ENCODE assay signal across 8 cellular contexts in the genomic region with DNA sequence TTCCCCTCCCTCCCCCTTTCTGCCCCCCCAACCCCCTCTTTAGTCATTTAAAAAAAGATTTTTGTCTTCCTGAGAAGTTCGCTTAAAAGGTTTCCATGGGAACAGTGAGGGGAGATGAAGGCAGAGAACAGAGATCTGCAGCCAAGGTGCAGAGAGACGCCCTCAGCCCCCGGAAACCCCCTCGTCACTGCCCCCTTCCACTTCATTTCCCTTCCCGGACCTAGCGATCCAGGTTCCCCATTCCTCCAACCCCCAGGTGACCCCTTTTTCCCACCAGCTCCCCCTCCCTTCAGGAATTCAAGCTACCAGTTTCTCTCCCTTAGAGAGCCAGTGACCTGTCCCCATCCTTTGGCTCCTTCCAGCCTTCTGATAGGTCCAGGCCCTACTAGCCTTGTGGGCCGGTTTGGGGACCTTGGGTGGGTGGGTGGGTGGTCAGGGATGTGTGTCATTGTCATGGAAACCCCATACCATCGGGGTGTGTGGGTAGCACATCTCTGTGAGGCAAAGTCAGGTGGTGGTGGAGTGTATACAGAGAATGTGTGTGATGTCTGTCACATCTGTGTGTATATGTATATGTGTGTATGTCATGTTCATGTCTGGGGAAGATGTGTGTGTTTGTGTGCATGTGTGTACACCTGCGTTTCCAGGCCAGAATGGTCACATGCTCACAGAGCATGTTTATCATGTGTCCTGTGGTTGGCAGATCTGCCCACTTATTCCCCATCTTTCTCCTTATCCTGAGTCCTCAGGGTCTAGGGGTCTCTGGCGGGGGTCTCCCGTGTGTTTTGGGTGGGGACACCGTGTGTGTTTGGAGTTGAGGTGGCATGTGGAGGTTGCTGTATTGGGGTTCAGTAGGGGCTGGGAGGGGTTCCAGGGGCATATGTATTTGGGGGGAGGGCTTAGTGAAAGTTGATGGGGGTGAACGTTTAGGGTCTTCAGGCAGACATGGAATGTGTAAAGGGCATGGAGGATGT. TPM values are rescaled to one million over a fixed set of nuclear protein-coding genes. Genes with fewer than 3 reads are reported as not detected.
DNase-seq lines count a peak whose midpoint lies in the region; ATAC-seq, FAIRE-seq and TF ChIP-seq lines count a peak whose summit lies in the region.

No MANE protein-coding gene starts in this region.

- peak overlapping the region; percentile 87 to 98 (median 96) for H3K4me3 Mint-ChIP-seq in CD4-positive, CD25-positive, alpha-beta regulatory T cell

- H3K9me3 ChIP-seq in CD4-positive, CD25-positive, alpha-beta regulatory T cell (ENCODE audit: control insufficient read depth in 2 of 2, low read length in 2 of 2) = no peaks in the 10 kb centered on the region
- H3K9me3 ChIP-seq in GM12878 (replicated peaks; ENCODE audit: control insufficient read depth, insufficient read depth, low read length) = no peaks in the 10 kb centered on the region
- no peaks in the 10 kb centered on the region for H3K9me3 ChIP-seq in transverse colon

- CTCF ChIA-PET in GM12878 (lab: Yijun Ruan, JAX) = interaction anchor here (0.6 to 2.4 kb wide), 10 partner anchors 10 to 155 kb away, joined by 3 to 25 read pairs (median 5); partner anchors contain the start of genes CUTA, RGL2, RPS18 and VPS52

- peaks cover 4% of the 10 kb centered on the region for H3K79me2 ChIP-seq in GM12878 (ENCODE audit: control insufficient read depth, insufficient read depth, low read length)

- POLR2A ChIA-PET in GM12878 (lab: Charles Lee) = interaction anchor here (0.5 to 2.4 kb wide), 12 partner anchors 10 to 863 kb away, joined by 3 to 14 read pairs (median 6); partner anchors contain the start of genes CUTA and ZBTB9

- H3K27ac Mint-ChIP-seq in CD4-positive, CD25-positive, alpha-beta regulatory T cell = peak overlapping the region; percentile 96 to 100 (median 96)

- FAIRE-seq in GM12878 (lab: Jason Lieb, UNC) = no peak

- no peak for TF ChIP-seq RAD21 in GM12878 (IDR thresholded peaks at IDR 0.05; ENCODE audit: insufficient read depth, low read depth, low read length)

- H3K36me3 Mint-ChIP-seq in CD4-positive, CD25-positive, alpha-beta regulatory T cell = peaks cover 3% of the 10 kb centered on the region

- DNase-seq in CD4-positive, CD25-positive, alpha-beta regulatory T cell = peak; percentile 45 to 55 (median 46)
- DNase-seq in M059J (ENCODE audit: low read depth) (peak; percentile 35), GM12878 (ENCODE audit: low read depth, low spot score) (no peak), lower leg skin (ENCODE audit: low spot score in 2 of 2) (no peak), transverse colon (no peak), NCI-H2171 treated with DMSO at 0.1 percent for 48 hours (lab: John Stamatoyannopoulos, UW) (no peak), iPS-NIHi11 (ENCODE audit: low spot score) (no peak)

- peaks cover 14 to 79% (median 54%) of the 10 kb centered on the region in 4 donors for H3K4me1 Mint-ChIP-seq in CD4-positive, CD25-positive, alpha-beta regulatory T cell

- BruUV-seq in GM12878 (replicated peaks; lab: Mats Ljungman, UMichigan) = TSS peak; percentile 70

- H3K27me3 Mint-ChIP-seq in CD4-positive, CD25-positive, alpha-beta regulatory T cell = peaks cover 11% of the 10 kb centered on the region

- TF ChIP-seq CTCF in GM12878 (IDR thresholded peaks at IDR 0.05 in 2 of 3, conservative IDR thresholded peaks at IDR 0.05 in 1 of 3; ENCODE audit: control insufficient read depth in 2 of 3, extremely low read depth in 1 of 3, insufficient read depth in 1 of 3, low read depth in 3 of 3, low read length in 3 of 3) = no peak
- TF ChIP-seq CTCF in lower leg skin (IDR thresholded peaks at IDR 0.05) = no peak
- no peak for TF ChIP-seq CTCF in transverse colon (IDR thresholded peaks at IDR 0.05)

- peak overlapping the region; percentile 77 for H3K4me2 ChIP-seq in GM12878 (ENCODE audit: control insufficient read depth, insufficient read depth)

- H3K9me3 Mint-ChIP-seq in CD4-positive, CD25-positive, alpha-beta regulatory T cell = peaks cover 0 to 1% (median 0%) of the 10 kb centered on the region in 7 donors

- peak overlapping the region; percentile 90 for H3K27ac ChIP-seq in CD4-positive, CD25-positive, alpha-beta regulatory T cell (ENCODE audit: insufficient read depth, low read length, poor library complexity, severe bottlenecking)
- H3K27ac ChIP-seq in GM12878 (ENCODE audit: control insufficient read depth, insufficient read depth) (no peak overlapping the region), transverse colon (peak overlapping the region; percentile 85 to 95 (median 90))

- SMC1A ChIA-PET in GM12878 (lab: Charles Lee; ENCODE audit: uncharacterized antibody, unreplicated experiment) = interaction anchor here (0.6 to 1.5 kb wide), 4 partner anchors 10 to 121 kb away, joined by 3 read pairs; no protein-coding TSS in a partner anchor

- peak overlapping the region; percentile 85 for H3K4me3 ChIP-seq in CD4-positive, CD25-positive, alpha-beta regulatory T cell (ENCODE audit: low read depth, low read length)
- H3K4me3 ChIP-seq in GM12878 (peak overlapping the region; percentile 75), lower leg skin (ENCODE audit: low read depth, poor library complexity, severe bottlenecking) (peak overlapping the region; percentile 18), transverse colon (peak overlapping the region; percentile 42 to 60 (median 50))

- peaks cover 68% of the 10 kb centered on the region for H3K4me1 ChIP-seq in CD4-positive, CD25-positive, alpha-beta regulatory T cell (ENCODE audit: control insufficient read depth, insufficient read depth, low read length, poor library complexity, severe bottlenecking)
- H3K4me1 ChIP-seq in GM12878 (ENCODE audit: control insufficient read depth, insufficient read depth, low read length) = peaks cover 46% of the 10 kb centered on the region
- H3K4me1 ChIP-seq in transverse colon = peaks cover 17 to 58% (median 48%) of the 10 kb centered on the region in 4 donors

- ATAC-seq in CD4-positive, CD25-positive, alpha-beta regulatory T cell (ENCODE audit: low read depth in 2 of 2) = no peak
- ATAC-seq in GM12878 = peak; percentile 5; the same call in 1 of the 3 replicates
- ATAC-seq in HG03342 (IDR thresholded peaks at IDR 0.05; ENCODE audit: unreplicated experiment) = no peak

- H3K27me3 ChIP-seq in CD4-positive, CD25-positive, alpha-beta regulatory T cell (ENCODE audit: control insufficient read depth, insufficient read depth, low read length) = no peaks in the 10 kb centered on the region
- H3K27me3 ChIP-seq in GM12878 (replicated peaks in 1 of 2; ENCODE audit: control insufficient read depth in 2 of 2, insufficient read depth in 2 of 2, low read length in 1 of 2) = no peaks in the 10 kb centered on the region; a peak in 2 of 4 replicates
- no peaks in the 10 kb centered on the region for H3K27me3 ChIP-seq in transverse colon

- RAD21 ChIA-PET in GM12878 (lab: Charles Lee; ENCODE audit: unreplicated experiment) = interaction anchor here (0.6 to 2.3 kb wide), 10 partner anchors 10 to 207 kb away, joined by 3 to 11 read pairs (median 6); partner anchors contain the start of genes B3GALT4, BAK1, KIFC1 and ZBTB9

- H2AFZ ChIP-seq in GM12878 (ENCODE audit: control insufficient read depth, low read depth, low read length) = no peak overlapping the region

- intact Hi-C loops in GM12878 (cut with micrococcal nuclease; ENCODE audit: unreplicated experiment) = loop anchor here (1.0 to 2.0 kb wide), 2 partner anchors 36 to 144 kb away; partner anchors contain the start of gene KIFC1
- intact Hi-C loops in lower leg skin (cut with DNase I; ENCODE audit: low total_unique reads) = no loop called here
- intact Hi-C loops in transverse colon (cut with DNase I; ENCODE audit: low total_unique reads) = no loop called here

- H3K36me3 ChIP-seq in CD4-positive, CD25-positive, alpha-beta regulatory T cell (ENCODE audit: control insufficient read depth, insufficient read depth, low read length) = no peaks in the 10 kb centered on the region
- no peaks in the 10 kb centered on the region for H3K36me3 ChIP-seq in GM12878 (ENCODE audit: control insufficient read depth in 2 of 2, insufficient read depth in 2 of 2, low read length in 1 of 2)
- no peaks in the 10 kb centered on the region for H3K36me3 ChIP-seq in transverse colon

- in situ Hi-C loops in GM12878 (cut with MboI) (no loop called here), transverse colon (cut with MboI; ENCODE audit: low pct_ligation_motif_present in 1 of 4, low pct_unique_long_range_greater_than_20kb in 1 of 4, low sequenced_read_pairs in 3 of 4) (no loop called here)

- peak overlapping the region; percentile 14; the same call in 1 of the 2 replicates for H3K9ac ChIP-seq in GM12878 (ENCODE audit: control insufficient read depth, insufficient read depth, low read length)

- TF ChIP-seq EP300 in GM12878 (IDR thresholded peaks at IDR 0.05; ENCODE audit: borderline replicate concordance in 1 of 2, control insufficient read depth in 1 of 2, low read depth in 2 of 2, low read length in 2 of 2) (no peak), transverse colon (IDR thresholded peaks at IDR 0.05; ENCODE audit: low read depth) (no peak)

- no peaks in the 10 kb centered on the region for H4K20me1 ChIP-seq in GM12878 (ENCODE audit: control insufficient read depth, insufficient read depth)

- TF ChIP-seq POLR2A in GM12878 (IDR thresholded peaks at IDR 0.05; ENCODE audit: low read depth, low read length) = no peak
- no peak for TF ChIP-seq POLR2A in lower leg skin (IDR thresholded peaks at IDR 0.05)
- no peak for TF ChIP-seq POLR2A in transverse colon (IDR thresholded peaks at IDR 0.05)

- WGBS in GM12878 (ENCODE audit: insufficient coverage, insufficient replicate concordance, low lambda C conversion rate, missing lambda C conversion rate) = under 1% methylated on average over 13 of the region's 13 CpGs
- WGBS in lower leg skin, 2 donors = 3 to 5% methylated on average over 13 of the region's 13 CpGs
- WGBS in transverse colon (ENCODE audit: low coverage in 1 of 2), 2 donors = 0 to 3% methylated on average over 4 to 13 of the region's 13 CpGs

RNA-seq across cellular contexts. Expression of gene SYNGAP1, which starts 7.0 kb away (rescaled TPM):
- total RNA-seq in CD4-positive, CD25-positive, alpha-beta regulatory T cell = 81.4 TPM
- polyA plus RNA-seq in CD4-positive, CD25-positive, alpha-beta regulatory T cell = under 1 TPM; 0.48 to 0.82 (median 0.63) TPM
- total RNA-seq in M059J (2014; rRNA removed; shearing (Covaris generic)) = 2.5 and 5.7 TPM in 2 replicates
- total RNA-seq in GM12878 (2013; cell fraction: nucleolus; rRNA removed) = 14.4 and 18.4 TPM in 2 replicates
- 1.2 and 1.5 TPM in 2 replicates for total RNA-seq in GM12878 (2014; rRNA removed)
- 0.85 and 0.88 TPM in 2 replicates for total RNA-seq in GM12878 (2014; rRNA removed; fragmentation: Illumina TruSeq; extraction: Trizol)
- total RNA-seq in GM12878 (2021) = 5.7 and 9.2 TPM in 2 replicates
- 3.3 TPM for polyA plus RNA-seq in GM12878 (2011; ENCODE audit: low read depth)
- 2.2 and 3.9 TPM in 2 replicates for polyA plus RNA-seq in GM12878 (2011; rRNA removed)
- polyA plus RNA-seq in GM12878 (2011; cell fraction: cytosol; rRNA removed) = 2.7 and 3.4 TPM in 2 replicates
- polyA plus RNA-seq in GM12878 (2011; cell fraction: nucleus; rRNA removed) = 60.1 and 82.9 TPM in 2 replicates
- 8.3 and 9.0 TPM in 2 replicates for polyA plus RNA-seq in GM12878 (2012)
- polyA plus RNA-seq in GM12878 (2014; fragmentation: Illumina TruSeq; extraction: Trizol) = 3.1 and 5.7 TPM in 2 replicates
- polyA plus RNA-seq in GM12878 (2014; fragmentation: Nextera tagmentation; extraction: Ambion mirVana) = under 1 TPM; 0.05 to 0.14 TPM
- polyA plus RNA-seq in GM12878 (2014; rRNA removed) = 6.4 and 9.0 TPM in 2 replicates
- polyA plus RNA-seq in GM12878 (2016; fragmentation: Nextera tagmentation; extraction: Ambion mirVana) = under 1 TPM; 0.62 to 0.73 TPM
- 2.5 and 3.1 TPM in 2 replicates for polyA minus RNA-seq in GM12878 (2011; rRNA and poly(A)+ RNA removed)
- 1.1 and 2.8 TPM in 2 replicates for polyA minus RNA-seq in GM12878 (2011; cell fraction: cytosol; rRNA and poly(A)+ RNA removed)
- 8.1 and 12.2 TPM in 2 replicates for polyA minus RNA-seq in GM12878 (2011; cell fraction: nucleus; rRNA and poly(A)+ RNA removed)
- total RNA-seq in lower leg skin = 10 to 100 TPM in 2 of 4 donors, 1 to 10 TPM in 2; 7.5 to 21.1 (median 9.4) TPM
- total RNA-seq in transverse colon = 10 to 100 TPM in 2 of 4 donors, 1 to 10 TPM in 2; 4.9 to 37.2 (median 11.1) TPM

RNA-seq across cellular contexts. Expression of gene CUTA, which starts 9.0 kb away (rescaled TPM):
- 202 TPM for total RNA-seq in CD4-positive, CD25-positive, alpha-beta regulatory T cell
- polyA plus RNA-seq in CD4-positive, CD25-positive, alpha-beta regulatory T cell = 100 to 1,000 TPM; 435 to 529 (median 489) TPM
- total RNA-seq in M059J (2014; rRNA removed; shearing (Covaris generic)) = 610 and 623 TPM in 2 replicates
- 31.1 and 35.5 TPM in 2 replicates for total RNA-seq in GM12878 (2013; cell fraction: nucleolus; rRNA removed)
- total RNA-seq in GM12878 (2014; rRNA removed) = 201 and 217 TPM in 2 replicates
- total RNA-seq in GM12878 (2014; rRNA removed; fragmentation: Illumina TruSeq; extraction: Trizol) = 107 and 118 TPM in 2 replicates
- total RNA-seq in GM12878 (2021) = 165 and 173 TPM in 2 replicates
- polyA plus RNA-seq in GM12878 (2011; ENCODE audit: low read depth) = 161 TPM
- 95.6 and 137 TPM in 2 replicates for polyA plus RNA-seq in GM12878 (2011; rRNA removed)
- polyA plus RNA-seq in GM12878 (2011; cell fraction: cytosol; rRNA removed) = 225 and 263 TPM in 2 replicates
- 202 and 257 TPM in 2 replicates for polyA plus RNA-seq in GM12878 (2011; cell fraction: nucleus; rRNA removed)
- 320 and 324 TPM in 2 replicates for polyA plus RNA-seq in GM12878 (2012)
- 62.2 and 102 TPM in 2 replicates for polyA plus RNA-seq in GM12878 (2014; fragmentation: Illumina TruSeq; extraction: Trizol)
- 100 to 1,000 TPM; 268 to 293 TPM for polyA plus RNA-seq in GM12878 (2014; fragmentation: Nextera tagmentation; extraction: Ambion mirVana)
- 178 and 203 TPM in 2 replicates for polyA plus RNA-seq in GM12878 (2014; rRNA removed)
- polyA plus RNA-seq in GM12878 (2016; fragmentation: Nextera tagmentation; extraction: Ambion mirVana) = 100 to 1,000 TPM; 220 to 226 TPM
- 110 and 116 TPM in 2 replicates for polyA minus RNA-seq in GM12878 (2011; rRNA and poly(A)+ RNA removed)
- polyA minus RNA-seq in GM12878 (2011; cell fraction: cytosol; rRNA and poly(A)+ RNA removed) = 47.1 and 60.9 TPM in 2 replicates
- polyA minus RNA-seq in GM12878 (2011; cell fraction: nucleus; rRNA and poly(A)+ RNA removed) = 50.9 and 62.4 TPM in 2 replicates
- total RNA-seq in lower leg skin = 100 to 1,000 TPM in 3 of 4 donors, 10 to 100 TPM in 1; 96.5 to 162 (median 153) TPM
- 100 to 1,000 TPM in 2 of 4 donors, 10 to 100 TPM in 2; 18.9 to 134 (median 91.3) TPM for total RNA-seq in transverse colon

RNA-seq across cellular contexts. Expression of gene PHF1, which starts 16.1 kb away (rescaled TPM):
- 403 TPM for total RNA-seq in CD4-positive, CD25-positive, alpha-beta regulatory T cell
- 10 to 100 TPM; 41.5 to 72.2 (median 64.1) TPM for polyA plus RNA-seq in CD4-positive, CD25-positive, alpha-beta regulatory T cell
- total RNA-seq in M059J (2014; rRNA removed; shearing (Covaris generic)) = 61.9 and 67.3 TPM in 2 replicates
- total RNA-seq in GM12878 (2013; cell fraction: nucleolus; rRNA removed) = 22.1 and 23.7 TPM in 2 replicates
- total RNA-seq in GM12878 (2014; rRNA removed) = 6.5 and 6.8 TPM in 2 replicates
- total RNA-seq in GM12878 (2014; rRNA removed; fragmentation: Illumina TruSeq; extraction: Trizol) = 5.5 and 6.5 TPM in 2 replicates
- 13.5 and 14.5 TPM in 2 replicates for total RNA-seq in GM12878 (2021)
- polyA plus RNA-seq in GM12878 (2011; ENCODE audit: low read depth) = 17.4 TPM
- 11.8 and 17.8 TPM in 2 replicates for polyA plus RNA-seq in GM12878 (2011; rRNA removed)
- 20.1 and 23.2 TPM in 2 replicates for polyA plus RNA-seq in GM12878 (2011; cell fraction: cytosol; rRNA removed)
- 143 and 159 TPM in 2 replicates for polyA plus RNA-seq in GM12878 (2011; cell fraction: nucleus; rRNA removed)
- polyA plus RNA-seq in GM12878 (2012) = 32.7 and 39.8 TPM in 2 replicates
- 5.9 and 10.3 TPM in 2 replicates for polyA plus RNA-seq in GM12878 (2014; fragmentation: Illumina TruSeq; extraction: Trizol)
- polyA plus RNA-seq in GM12878 (2014; fragmentation: Nextera tagmentation; extraction: Ambion mirVana) = 1 to 10 TPM; 1.3 to 2.2 TPM
- polyA plus RNA-seq in GM12878 (2014; rRNA removed) = 17.3 and 21.4 TPM in 2 replicates
- 1 to 10 TPM; 3.1 to 3.5 TPM for polyA plus RNA-seq in GM12878 (2016; fragmentation: Nextera tagmentation; extraction: Ambion mirVana)
- polyA minus RNA-seq in GM12878 (2011; rRNA and poly(A)+ RNA removed) = 16.9 and 18.6 TPM in 2 replicates
- polyA minus RNA-seq in GM12878 (2011; cell fraction: cytosol; rRNA and poly(A)+ RNA removed) = 5.0 and 6.8 TPM in 2 replicates
- polyA minus RNA-seq in GM12878 (2011; cell fraction: nucleus; rRNA and poly(A)+ RNA removed) = 15.6 and 16.6 TPM in 2 replicates
- 10 to 100 TPM; 40.9 to 73.0 (median 64.8) TPM for total RNA-seq in lower leg skin
- total RNA-seq in transverse colon = 100 to 1,000 TPM in 1 of 4 donors, 10 to 100 TPM in 3; 47.8 to 110 (median 48.4) TPM

RNA-seq across cellular contexts. Expression of gene ZBTB9, which starts 27.5 kb away (rescaled TPM):
- 8.6 TPM for total RNA-seq in CD4-positive, CD25-positive, alpha-beta regulatory T cell
- 10 to 100 TPM in 1 of 4 donors, 1 to 10 TPM in 3; 4.5 to 11.7 (median 6.8) TPM for polyA plus RNA-seq in CD4-positive, CD25-positive, alpha-beta regulatory T cell
- 6.6 and 9.8 TPM in 2 replicates for total RNA-seq in M059J (2014; rRNA removed; shearing (Covaris generic))
- 5.1 and 5.5 TPM in 2 replicates for total RNA-seq in GM12878 (2013; cell fraction: nucleolus; rRNA removed)
- total RNA-seq in GM12878 (2014; rRNA removed) (5.2 and 6.6 TPM in 2 replicates), GM12878 (2014; rRNA removed; fragmentation: Illumina TruSeq; extraction: Trizol) (6.0 and 6.7 TPM in 2 replicates), GM12878 (2021) (9.2 and 10.4 TPM in 2 replicates), lower leg skin (1 to 10 TPM; 4.0 to 5.4 (median 4.6) TPM), transverse colon (1 to 10 TPM in 2 of 4 donors, not detected in 2; 2.2 to 3.2 TPM)
- 4.1 TPM for polyA plus RNA-seq in GM12878 (2011; ENCODE audit: low read depth)
- polyA plus RNA-seq in GM12878 (2011; rRNA removed) (5.3 and 7.2 TPM in 2 replicates), GM12878 (2014; fragmentation: Illumina TruSeq; extraction: Trizol) (9.8 and 10.3 TPM in 2 replicates), GM12878 (2014; fragmentation: Nextera tagmentation; extraction: Ambion mirVana) (1 to 10 TPM; 1.5 to 2.6 TPM), GM12878 (2014; rRNA removed) (6.7 and 7.3 TPM in 2 replicates), GM12878 (2016; fragmentation: Nextera tagmentation; extraction: Ambion mirVana) (10 to 100 TPM; 12.1 to 12.7 TPM)
- polyA plus RNA-seq in GM12878 (2011; cell fraction: cytosol; rRNA removed) = 6.0 and 6.9 TPM in 2 replicates
- 13.4 and 16.9 TPM in 2 replicates for polyA plus RNA-seq in GM12878 (2011; cell fraction: nucleus; rRNA removed)
- 5.6 and 6.3 TPM in 2 replicates for polyA plus RNA-seq in GM12878 (2012)
- polyA minus RNA-seq in GM12878 (2011; rRNA and poly(A)+ RNA removed) = 9.1 and 9.2 TPM in 2 replicates
- 3.6 and 4.2 TPM in 2 replicates for polyA minus RNA-seq in GM12878 (2011; cell fraction: cytosol; rRNA and poly(A)+ RNA removed)
- 4.5 and 6.2 TPM in 2 replicates for polyA minus RNA-seq in GM12878 (2011; cell fraction: nucleus; rRNA and poly(A)+ RNA removed)

RNA-seq across cellular contexts. Expression of gene KIFC1, which starts 35.3 kb away (rescaled TPM):
- 8.7 TPM for total RNA-seq in CD4-positive, CD25-positive, alpha-beta regulatory T cell
- 1 to 10 TPM in 3 of 4 donors, under 1 TPM in 1; 0.41 to 3.9 (median 1.3) TPM for polyA plus RNA-seq in CD4-positive, CD25-positive, alpha-beta regulatory T cell
- total RNA-seq in M059J (2014; rRNA removed; shearing (Covaris generic)) = 130 and 159 TPM in 2 replicates
- 45.8 and 51.5 TPM in 2 replicates for total RNA-seq in GM12878 (2013; cell fraction: nucleolus; rRNA removed)
- 44.5 and 50.3 TPM in 2 replicates for total RNA-seq in GM12878 (2014; rRNA removed)
- 52.9 and 58.5 TPM in 2 replicates for total RNA-seq in GM12878 (2014; rRNA removed; fragmentation: Illumina TruSeq; extraction: Trizol)
- 69.2 and 80.8 TPM in 2 replicates for total RNA-seq in GM12878 (2021)
- 16.6 TPM for polyA plus RNA-seq in GM12878 (2011; ENCODE audit: low read depth)
- 60.6 and 69.3 TPM in 2 replicates for polyA plus RNA-seq in GM12878 (2011; rRNA removed)
- polyA plus RNA-seq in GM12878 (2011; cell fraction: cytosol; rRNA removed) = 92.5 and 114 TPM in 2 replicates
- polyA plus RNA-seq in GM12878 (2011; cell fraction: nucleus; rRNA removed) = 120 and 185 TPM in 2 replicates
- polyA plus RNA-seq in GM12878 (2012) = 33.1 and 39.8 TPM in 2 replicates
- 53.9 and 63.1 TPM in 2 replicates for polyA plus RNA-seq in GM12878 (2014; fragmentation: Illumina TruSeq; extraction: Trizol)
- 1 to 10 TPM; 1.8 to 2.9 TPM for polyA plus RNA-seq in GM12878 (2014; fragmentation: Nextera tagmentation; extraction: Ambion mirVana)
- 82.6 and 87.4 TPM in 2 replicates for polyA plus RNA-seq in GM12878 (2014; rRNA removed)
- polyA plus RNA-seq in GM12878 (2016; fragmentation: Nextera tagmentation; extraction: Ambion mirVana) = 10 to 100 TPM; 22.6 to 31.0 TPM
- polyA minus RNA-seq in GM12878 (2011; rRNA and poly(A)+ RNA removed) = 75.6 and 95.8 TPM in 2 replicates
- polyA minus RNA-seq in GM12878 (2011; cell fraction: cytosol; rRNA and poly(A)+ RNA removed) = 37.8 and 41.3 TPM in 2 replicates
- polyA minus RNA-seq in GM12878 (2011; cell fraction: nucleus; rRNA and poly(A)+ RNA removed) = 49.3 and 88.3 TPM in 2 replicates
- 10 to 100 TPM in 1 of 4 donors, 1 to 10 TPM in 3; 4.1 to 14.6 (median 9.3) TPM for total RNA-seq in lower leg skin
- total RNA-seq in transverse colon = 10 to 100 TPM in 1 of 4 donors, 1 to 10 TPM in 3; 2.6 to 51.5 (median 5.8) TPM

Comparison
In these comparisons a context has a peak if more than half of its experiments do, and no peak if none do; other contexts are left out.
1. DNase-seq: peak in CD4-positive, CD25-positive, alpha-beta regulatory T cell (3 of 3) and M059J (single experiment); none in GM12878 (single experiment), lower leg skin (0 of 2), transverse colon (single experiment), NCI-H2171 treated with DMSO at 0.1 percent for 48 hours (single experiment) and iPS-NIHi11 (single experiment).
2. H3K4me3 ChIP-seq: peak in every context shown above with its lines; median percentile 85 in CD4-positive, CD25-positive, alpha-beta regulatory T cell; 75 in GM12878; 50 in transverse colon; 18 in lower leg skin.